In genomic region chr1:61607448-61607847, GRCh38 we compare ENCODE assay signal across 17 cellular contexts.
DNase-seq lines count a peak whose midpoint lies in the region; ATAC-seq and TF ChIP-seq lines count a peak whose summit lies in the region.
"Had no signal": no experiment of that assay in that cellular context is flagged by ENCODE, and none has a peak within 500 bp of the region (broad histone marks: within the 10 kb centered on the region; RNA-seq: fewer than 3 reads in every experiment).

No MANE protein-coding gene starts in this region.

- no peaks in the 10 kb centered on the region for H3K9me3 Mint-ChIP-seq in CD4-positive, alpha-beta T cell
- H3K9me3 Mint-ChIP-seq: activated CD4-positive, alpha-beta T cell treated with anti-CD3 and anti-CD28 coated beads, Interleukin-2, amount 10 ng/mL, durations not matched to agents 24 days and 14 days; natural killer cell treated with Interleukin-12 subunit alpha and Interleukin-12 subunit beta and Interleukin-15 and Interleukin-18, amount 100 ng/mL, for 72 hours had no signal

- no peaks in the 10 kb centered on the region for H3K4me1 Mint-ChIP-seq in CD4-positive, alpha-beta T cell (ENCODE audit: low read depth)
- H3K4me1 Mint-ChIP-seq: activated CD4-positive, alpha-beta T cell treated with anti-CD3 and anti-CD28 coated beads, Interleukin-2, amount 10 ng/mL, durations not matched to agents 24 days and 14 days had no signal

- DNase-seq in left ventricle myocardium inferior: no peak
- no peak for DNase-seq in left cardiac atrium
- no peak for DNase-seq in foreskin keratinocyte
- no peak for DNase-seq in gastrocnemius medialis
- DNase-seq in uterus: no peak
- DNase-seq in activated CD4-positive, alpha-beta T cell treated with anti-CD3 and anti-CD28 coated beads, Interleukin-2, amount 50 U/mL, for 4 hours: no peak
- DNase-seq in CD4-positive, alpha-beta T cell: no peak
- no peak for DNase-seq in GM10266 (ENCODE audit: extremely low spot score)
- DNase-seq: activated CD4-positive, alpha-beta T cell treated with anti-CD3 and anti-CD28 coated beads, Interleukin-2, amount 10 ng/mL, durations not matched to agents 24 days and 14 days; activated CD8-positive, alpha-beta memory T cell treated with anti-CD3 and anti-CD28 coated beads, Interleukin-2, amount 50 U/mL, for 4 hours; dermis blood vessel endothelial cell; NCI-H1105 treated with DMSO at 0.1 percent for 48 hours; NCI-H524 had no signal

- POLR2A ChIA-PET in CD4-positive, alpha-beta T cell (lab: Charles Lee): no interaction called here

- no peaks in the 10 kb centered on the region for H3K27me3 Mint-ChIP-seq in CD4-positive, alpha-beta T cell

- in situ Hi-C loops in gastrocnemius medialis (cut with MboI; ENCODE audit: low sequenced_read_pairs in 4 of 4): no loop called here

- H3K4me3 Mint-ChIP-seq in CD4-positive, alpha-beta T cell: no peak overlapping the region
- H3K4me3 Mint-ChIP-seq: activated CD4-positive, alpha-beta T cell treated with anti-CD3 and anti-CD28 coated beads, Interleukin-2, amount 10 ng/mL, durations not matched to agents 24 days and 14 days; natural killer cell treated with Interleukin-12 subunit alpha and Interleukin-12 subunit beta and Interleukin-15 and Interleukin-18, amount 100 ng/mL, for 72 hours had no signal

- H3K4me1 ChIP-seq in left ventricle myocardium inferior (peaks cover 4% of the 10 kb centered on the region), foreskin keratinocyte (peaks cover 37% of the 10 kb centered on the region), gastrocnemius medialis (peaks cover 0 to 4% of the 10 kb centered on the region in 2 donors), uterus (no peaks in the 10 kb centered on the region)
- H3K4me1 ChIP-seq: BLaER1 had no signal

- peak overlapping the region; percentile 85 for H3K27ac ChIP-seq in left ventricle myocardium inferior (replicated peaks)
- peak overlapping the region; percentile 93 for H3K27ac ChIP-seq in foreskin keratinocyte
- H3K27ac ChIP-seq in gastrocnemius medialis: peak overlapping the region; percentile 56 to 66 (median 58)
- H3K27ac ChIP-seq in uterus: peak overlapping the region; percentile 50 to 56
- H3K27ac ChIP-seq in CD4-positive, alpha-beta T cell (ENCODE audit: low read depth, low read length): no peak overlapping the region
- H3K27ac ChIP-seq: BLaER1, KMS-11 had no signal

- H3K4me3 ChIP-seq in left ventricle myocardium inferior (no peak overlapping the region), gastrocnemius medialis (no peak overlapping the region), uterus (no peak overlapping the region)
- H3K4me3 ChIP-seq: BLaER1, lung had no signal

- H3K36me3 Mint-ChIP-seq in CD4-positive, alpha-beta T cell (ENCODE audit: low read depth): no peaks in the 10 kb centered on the region
- H3K36me3 Mint-ChIP-seq: natural killer cell treated with Interleukin-12 subunit alpha and Interleukin-12 subunit beta and Interleukin-15 and Interleukin-18, amount 100 ng/mL, for 72 hours had no signal

- H3K27ac Mint-ChIP-seq in CD4-positive, alpha-beta T cell: no peak overlapping the region
- H3K27ac Mint-ChIP-seq: activated CD4-positive, alpha-beta T cell treated with anti-CD3 and anti-CD28 coated beads, Interleukin-2, amount 10 ng/mL, durations not matched to agents 24 days and 14 days; natural killer cell treated with Interleukin-12 subunit alpha and Interleukin-12 subunit beta and Interleukin-15 and Interleukin-18, amount 100 ng/mL, for 72 hours had no signal

- TF ChIP-seq POLR2A in gastrocnemius medialis (IDR thresholded peaks at IDR 0.05) (no peak), uterus (IDR thresholded peaks at IDR 0.05) (no peak)

- intact Hi-C loops in left ventricle myocardium inferior (cut with micrococcal nuclease): no loop called here
- intact Hi-C loops in left cardiac atrium (cut with DNase I): no loop called here
- intact Hi-C loops in gastrocnemius medialis (cut with DNase I; ENCODE audit: low total_unique reads): loop anchor here (2.0 kb wide), 1 partner anchor 31 kb away; no protein-coding TSS in a partner anchor
- intact Hi-C loops in uterus (cut with DNase I; ENCODE audit: low total_unique reads): no loop called here
- intact Hi-C loops in CD4-positive, alpha-beta T cell (cut with DNase I, micrococcal nuclease): no loop called here

- H3K27me3 ChIP-seq in left ventricle myocardium inferior (ENCODE audit: low read depth): no peaks in the 10 kb centered on the region
- H3K27me3 ChIP-seq in foreskin keratinocyte: no peaks in the 10 kb centered on the region
- H3K27me3 ChIP-seq in gastrocnemius medialis: no peaks in the 10 kb centered on the region
- H3K27me3 ChIP-seq in uterus: no peaks in the 10 kb centered on the region
- H3K27me3 ChIP-seq in CD4-positive, alpha-beta T cell (ENCODE audit: control insufficient read depth, insufficient read depth, low read length): no peaks in the 10 kb centered on the region
- H3K27me3 ChIP-seq: BLaER1 had no signal

- no peak for ATAC-seq in left cardiac atrium
- ATAC-seq in foreskin keratinocyte: no peak
- no peak for ATAC-seq in gastrocnemius medialis
- ATAC-seq in CD4-positive, alpha-beta T cell (ENCODE audit: poor library complexity): no peak
- ATAC-seq: natural killer cell treated with Interleukin-12 subunit alpha and Interleukin-12 subunit beta and Interleukin-15 and Interleukin-18, amount 100 ng/mL, for 72 hours had no signal

- no peaks in the 10 kb centered on the region for H3K9me3 ChIP-seq in left ventricle myocardium inferior (replicated peaks)
- no peaks in the 10 kb centered on the region for H3K9me3 ChIP-seq in gastrocnemius medialis
- H3K9me3 ChIP-seq in uterus: no peaks in the 10 kb centered on the region
- H3K9me3 ChIP-seq in CD4-positive, alpha-beta T cell (ENCODE audit: control insufficient read depth, low read length): no peaks in the 10 kb centered on the region
- H3K9me3 ChIP-seq: BLaER1 had no signal

- TF ChIP-seq CTCF in left ventricle myocardium inferior (IDR thresholded peaks at IDR 0.05; ENCODE audit: borderline replicate concordance) (no peak), foreskin keratinocyte (conservative IDR thresholded peaks at IDR 0.05) (no peak), gastrocnemius medialis (IDR thresholded peaks at IDR 0.05 in 4 of 5, conservative IDR thresholded peaks at IDR 0.05 in 1 of 5) (no peak), uterus (IDR thresholded peaks at IDR 0.05) (no peak), GM10266 (IDR thresholded peaks at IDR 0.05; ENCODE audit: control insufficient read depth, insufficient read depth, low read depth, missing control alignments) (no peak)
- no peak for TF ChIP-seq CTCF in CD4-positive, alpha-beta T cell (IDR thresholded peaks at IDR 0.05)

- no peaks in the 10 kb centered on the region for H3K36me3 ChIP-seq in left ventricle myocardium inferior
- no peaks in the 10 kb centered on the region for H3K36me3 ChIP-seq in gastrocnemius medialis
- H3K36me3 ChIP-seq in uterus: no peaks in the 10 kb centered on the region
- H3K36me3 ChIP-seq: BLaER1 had no signal

- CTCF ChIA-PET in CD4-positive, alpha-beta T cell (lab: Charles Lee): no interaction called here
